14 cellular contexts compared by ENCODE assay signal in the genomic region with DNA sequence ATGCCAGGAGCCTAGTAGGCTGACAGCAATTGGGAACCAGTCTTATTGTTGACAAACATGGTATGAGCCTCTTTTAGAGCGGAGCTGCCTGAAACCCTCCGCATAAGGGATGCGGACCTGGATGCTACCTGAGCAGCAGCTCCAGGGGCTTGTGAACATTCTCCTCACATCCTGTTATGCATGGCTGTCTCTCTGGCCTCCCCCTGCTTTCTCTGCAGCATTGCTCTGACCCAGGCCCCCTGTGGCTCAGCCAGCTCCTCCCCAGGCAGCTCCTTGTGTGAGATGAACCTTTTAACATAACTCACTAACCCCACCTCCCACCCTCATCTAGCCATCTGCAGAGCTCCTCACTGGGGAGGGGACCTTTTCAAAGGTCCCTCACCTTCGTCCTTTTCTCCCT. TPM values are rescaled to one million over a fixed set of nuclear protein-coding genes. Genes with fewer than 3 reads are reported as not detected.
DNase-seq lines count a peak whose midpoint lies in the region; ATAC-seq and TF ChIP-seq lines count a peak whose summit lies in the region.
"Had no signal": no experiment of that assay in that cellular context is flagged by ENCODE, and none has a peak within 500 bp of the region (broad histone marks: within the 10 kb centered on the region; RNA-seq: fewer than 3 reads in every experiment).

No MANE protein-coding gene starts in this region.

- in situ Hi-C loops in gastrocnemius medialis (cut with MboI; ENCODE audit: low sequenced_read_pairs in 4 of 4), result loop anchor here in 1 of 4 donors (10.0 kb wide), 1 partner anchor 51 kb away; no protein-coding TSS in a partner anchor

- peak; percentile 72 for DNase-seq in H7
- no peak for DNase-seq in T-helper 17 cell
- DNase-seq in iPS DF 19.7 (ENCODE audit: low read depth, low spot score), result peak; percentile 65
- no peak for DNase-seq in gastrocnemius medialis
- DNase-seq in T-helper 2 cell treated with Interferon-gamma antibody and Interleukin-4, amounts not matched to agents 5 μg/mL and 100 μg/mL, for 36 hours (ENCODE audit: low spot score), result no peak
- no peak for DNase-seq in NCI-H1930 (lab: John Stamatoyannopoulos, UW)
- DNase-seq in SKM-1 treated with dmso at 0.1 percent for 144 hours (lab: John Stamatoyannopoulos, UW; ENCODE audit: unreplicated experiment), result no peak
- DNase-seq: CD4-positive, alpha-beta memory T cell; HCEC 1CT; NCI-H1436; NCI-H2081 treated with DMSO at 0.1 percent for 48 hours; NCI-H345; PC-9 had no signal

- peaks cover 80% of the 10 kb centered on the region for H3K4me1 Mint-ChIP-seq in T-helper 17 cell
- peaks cover 47% of the 10 kb centered on the region for H3K4me1 Mint-ChIP-seq in T-helper 2 cell treated with Interferon-gamma antibody and Interleukin-4, amounts not matched to agents 5 μg/mL and 100 μg/mL, for 36 hours (ENCODE audit: low read depth)

- H3K4me3 ChIP-seq in H7 (ENCODE audit: insufficient read depth, low read depth, low read length) (no peak overlapping the region), gastrocnemius medialis (no peak overlapping the region)
- H3K4me3 ChIP-seq: PC-9 had no signal

- no peaks in the 10 kb centered on the region for H3K9me3 ChIP-seq in T-helper 17 cell (ENCODE audit: control insufficient read depth, low read length, poor library complexity, severe bottlenecking)
- no peaks in the 10 kb centered on the region for H3K9me3 ChIP-seq in gastrocnemius medialis

- TF ChIP-seq CTCF in gastrocnemius medialis (IDR thresholded peaks at IDR 0.05 in 4 of 5, conservative IDR thresholded peaks at IDR 0.05 in 1 of 5), result no peak

- peak overlapping the region in 3 of 4 donors; percentile 3 to 58 (median 16) for H3K27ac ChIP-seq in gastrocnemius medialis
- H3K27ac ChIP-seq: PC-9 had no signal

- H3K4me1 ChIP-seq in gastrocnemius medialis, result peaks cover 72 to 92% of the 10 kb centered on the region in 2 donors

- H3K36me3 ChIP-seq in H7 (replicated peaks; ENCODE audit: control insufficient read depth, insufficient read depth, low read length) (no peaks in the 10 kb centered on the region), gastrocnemius medialis (no peaks in the 10 kb centered on the region)

- ATAC-seq in T-helper 17 cell (no peak), gastrocnemius medialis (no peak)

- TF ChIP-seq POLR2A in gastrocnemius medialis (IDR thresholded peaks at IDR 0.05), result no peak

- H3K27me3 ChIP-seq in H7 (ENCODE audit: control insufficient read depth, insufficient read depth, low read length), result peaks cover 26% of the 10 kb centered on the region
- no peaks in the 10 kb centered on the region for H3K27me3 ChIP-seq in gastrocnemius medialis

- intact Hi-C loops in gastrocnemius medialis (cut with DNase I; ENCODE audit: low total_unique reads), result no loop called here

- peak overlapping the region; percentile 94 for H3K4me3 Mint-ChIP-seq in T-helper 17 cell
- H3K4me3 Mint-ChIP-seq in T-helper 2 cell treated with Interferon-gamma antibody and Interleukin-4, amounts not matched to agents 5 μg/mL and 100 μg/mL, for 36 hours, result no peak overlapping the region
- H3K4me3 Mint-ChIP-seq: B cell had no signal

- no peaks in the 10 kb centered on the region for H3K27me3 Mint-ChIP-seq in T-helper 17 cell
- H3K27me3 Mint-ChIP-seq in T-helper 2 cell treated with Interferon-gamma antibody and Interleukin-4, amounts not matched to agents 5 μg/mL and 100 μg/mL, for 36 hours (ENCODE audit: low read depth), result peaks cover 20% of the 10 kb centered on the region
- H3K27me3 Mint-ChIP-seq: B cell; CD4-positive, alpha-beta memory T cell had no signal

- H3K27ac Mint-ChIP-seq in T-helper 17 cell, result peak overlapping the region; percentile 94
- H3K27ac Mint-ChIP-seq in T-helper 2 cell treated with Interferon-gamma antibody and Interleukin-4, amounts not matched to agents 5 μg/mL and 100 μg/mL, for 36 hours, result no peak overlapping the region
- H3K27ac Mint-ChIP-seq: B cell had no signal

- H3K36me3 Mint-ChIP-seq in T-helper 17 cell (ENCODE audit: low read depth), result peaks cover 5% of the 10 kb centered on the region
- H3K36me3 Mint-ChIP-seq in T-helper 2 cell treated with Interferon-gamma antibody and Interleukin-4, amounts not matched to agents 5 μg/mL and 100 μg/mL, for 36 hours (ENCODE audit: low read depth), result peaks cover 2% of the 10 kb centered on the region

- H3K9me3 Mint-ChIP-seq in T-helper 2 cell treated with Interferon-gamma antibody and Interleukin-4, amounts not matched to agents 5 μg/mL and 100 μg/mL, for 36 hours, result no peaks in the 10 kb centered on the region
- H3K9me3 Mint-ChIP-seq: CD4-positive, alpha-beta memory T cell had no signal

RNA-seq across cellular contexts. Expression of a gene that starts 6.0 kb away (rescaled TPM):
- total RNA-seq in H7 (2014; rRNA removed; shearing (Covaris generic)), result 3.8 and 5.0 TPM in 2 replicates
- total RNA-seq in T-helper 17 cell (100 to 1,000 TPM; 143 to 144 TPM), gastrocnemius medialis (10 to 100 TPM; 27.7 to 81.8 (median 41.0) TPM)

Comparison
In these comparisons a context has a peak if more than half of its experiments do, and no peak if none do; other contexts are left out.
1. DNase-seq: peak in H7 (single experiment) and iPS DF 19.7 (single experiment); none in T-helper 17 cell (0 of 3), gastrocnemius medialis (0 of 2), T-helper 2 cell treated with Interferon-gamma antibody and Interleukin-4, amounts not matched to agents 5 μg/mL and 100 μg/mL, for 36 hours (single experiment), NCI-H1930 (0 of 2) and SKM-1 treated with dmso at 0.1 percent for 144 hours (single experiment).